ENCODE assay signal across 13 cellular contexts in the genomic region with DNA sequence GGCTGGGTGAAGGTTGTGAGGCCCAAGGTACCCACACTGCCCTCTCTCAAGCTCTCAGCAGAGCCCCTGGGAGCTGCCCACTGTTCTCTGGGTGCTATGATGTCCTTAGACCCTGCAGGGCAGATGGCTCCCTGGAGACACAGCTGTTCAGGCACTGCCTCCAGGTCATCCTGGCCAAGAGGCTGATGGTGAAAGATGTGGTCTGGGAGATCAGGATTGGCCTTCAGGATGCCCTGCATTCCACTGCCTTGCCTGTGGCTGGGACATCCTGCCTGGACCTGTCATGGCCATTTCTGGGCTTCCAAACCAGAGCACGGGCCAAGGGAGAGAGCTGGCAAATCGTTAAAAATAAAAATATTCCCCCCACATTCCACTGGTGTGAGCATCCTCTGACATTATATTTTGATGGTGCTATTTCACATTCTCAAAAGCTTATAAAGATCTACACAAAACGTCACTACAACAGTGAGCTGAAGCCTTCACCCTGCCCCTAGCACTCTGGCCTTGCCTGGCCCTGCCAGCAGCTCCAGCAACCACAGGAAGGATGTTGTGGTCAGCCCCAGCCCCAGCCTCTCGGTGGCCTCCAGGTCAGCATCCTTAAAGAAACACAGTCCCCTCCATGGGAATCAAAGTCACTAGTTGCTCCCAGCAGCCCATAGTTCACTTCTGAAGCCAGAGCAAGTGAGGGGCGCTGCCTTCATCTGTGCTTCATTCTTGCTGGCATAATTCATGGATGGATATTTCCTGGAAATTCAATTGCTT. TPM values are rescaled to one million over a fixed set of nuclear protein-coding genes. Genes with fewer than 3 reads are reported as not detected.
DNase-seq lines count a peak whose midpoint lies in the region; ATAC-seq and TF ChIP-seq lines count a peak whose summit lies in the region.
"Had no signal": no experiment of that assay in that cellular context is flagged by ENCODE, and none has a peak within 500 bp of the region (broad histone marks: within the 10 kb centered on the region; RNA-seq: fewer than 3 reads in every experiment).

No MANE protein-coding gene starts in this region.

- no peak overlapping the region for H3K27ac ChIP-seq in PC-9
- H3K27ac ChIP-seq: esophagus squamous epithelium, lower lobe of right lung had no signal

- ATAC-seq in GM19452 (IDR thresholded peaks at IDR 0.05; ENCODE audit: unreplicated experiment) (peak; percentile 83), GM19455 (IDR thresholded peaks at IDR 0.05; ENCODE audit: unreplicated experiment) (no peak)

- no peaks in the 10 kb centered on the region for H3K4me1 ChIP-seq in PC-9 (replicated peaks; ENCODE audit: insufficient read depth)

- no peaks in the 10 kb centered on the region for H3K36me3 ChIP-seq in PC-9 (ENCODE audit: low read depth)
- H3K36me3 ChIP-seq: esophagus squamous epithelium, lower lobe of right lung had no signal

- POLR2A ChIA-PET in PC-9 (lab: Charles Lee; ENCODE audit: unreplicated experiment), result no interaction called here

- H3K9me2 ChIP-seq in PC-9 (ENCODE audit: insufficient read depth), result no peaks in the 10 kb centered on the region

- H2AFZ ChIP-seq in PC-9, result no peak overlapping the region

- no TSS peak for BruUV-seq in PC-9 (replicated peaks; lab: Mats Ljungman, UMichigan)

- DNase-seq in AG08396 (ENCODE audit: low spot score), result peak; percentile 41
- DNase-seq in OCI-M1 (lab: John Stamatoyannopoulos, UW), result peak; percentile 42
- DNase-seq in foreskin fibroblast, result peak; percentile 6 to 9
- no peak for DNase-seq in kidney glomerular epithelial cell (lab: John Stamatoyannopoulos, UW)
- no peak for DNase-seq in PC-9
- DNase-seq in activated CD4-positive, alpha-beta T cell treated with anti-CD3 and anti-CD28 coated beads, Interleukin-2, amount 50 U/mL, for 1 hour, result no peak
- DNase-seq: esophagus squamous epithelium, lower lobe of right lung, NCI-H2081 had no signal

- H3K9me3 ChIP-seq in PC-9 (ENCODE audit: insufficient read depth, low read depth), result no peaks in the 10 kb centered on the region
- H3K9me3 ChIP-seq: esophagus squamous epithelium, lower lobe of right lung had no signal

- TF ChIP-seq CTCF in foreskin fibroblast (IDR thresholded peaks at IDR 0.05; ENCODE audit: low read depth, low read length) (no peak), PC-9 (conservative IDR thresholded peaks at IDR 0.05) (no peak)

- no peaks in the 10 kb centered on the region for H3F3A ChIP-seq in PC-9 (ENCODE audit: insufficient read depth, low read depth)

- peaks cover 85% of the 10 kb centered on the region for H3K27me3 ChIP-seq in PC-9 (ENCODE audit: insufficient read depth, low read depth)

- no peaks in the 10 kb centered on the region for H3K79me2 ChIP-seq in PC-9 (ENCODE audit: low read depth)

- no peaks in the 10 kb centered on the region for H4K20me1 ChIP-seq in PC-9 (ENCODE audit: insufficient read depth)

- intact Hi-C loops in PC-9 (cut with micrococcal nuclease; ENCODE audit: unreplicated experiment), result no loop called here

- H3K4me2 ChIP-seq in PC-9, result no peak overlapping the region

- CTCF ChIA-PET in PC-9 (lab: Charles Lee), result no interaction called here

- H3K4me3 ChIP-seq in foreskin fibroblast (ENCODE audit: low read depth in 1 of 2, low read length in 2 of 2), result no peak overlapping the region
- H3K4me3 ChIP-seq in PC-9, result no peak overlapping the region
- H3K4me3 ChIP-seq: esophagus squamous epithelium, lower lobe of right lung had no signal

RNA-seq across cellular contexts. Expression of a gene that starts 13.5 kb away (rescaled TPM):
- total RNA-seq in PC-9 (2021), result not detected in 2 replicates
- total RNA-seq: CD4-positive, CD25-positive, alpha-beta regulatory T cell; esophagus squamous epithelium; lower lobe of right lung; skeletal muscle tissue had no signal

RNA-seq across cellular contexts. Expression of a gene that starts 21.7 kb away (rescaled TPM):
- total RNA-seq in PC-9 (2021), result not detected in 2 replicates
- total RNA-seq: CD4-positive, CD25-positive, alpha-beta regulatory T cell had no signal

Comparison
In these comparisons a context has a peak if more than half of its experiments do, and no peak if none do; other contexts are left out.
1. DNase-seq: peak in AG08396 (single experiment), OCI-M1 (single experiment) and foreskin fibroblast (2 of 2); none in kidney glomerular epithelial cell (single experiment), PC-9 (0 of 2) and activated CD4-positive, alpha-beta T cell treated with anti-CD3 and anti-CD28 coated beads, Interleukin-2, amount 50 U/mL, for 1 hour (single experiment).